In the genomic region with DNA sequence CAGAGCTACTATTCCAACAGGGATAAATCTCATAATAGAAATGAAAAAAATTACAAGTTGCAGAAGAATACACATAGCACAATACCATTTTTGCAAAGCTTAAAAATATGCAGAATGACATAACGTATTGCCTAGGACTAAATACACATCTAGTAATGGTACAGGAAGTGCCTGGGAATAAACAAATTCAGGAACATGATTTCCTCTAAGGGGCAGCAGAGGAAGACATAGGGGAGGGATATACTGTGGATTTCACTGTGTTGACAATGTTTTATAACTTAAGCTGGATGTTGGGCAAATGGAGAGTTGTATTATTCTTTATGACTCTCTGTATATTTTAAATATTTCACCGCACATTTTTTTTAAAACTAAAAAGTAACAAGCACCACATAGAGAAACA, we compare ENCODE assay signal across 24 cellular contexts. TPM values are rescaled to one million over a fixed set of nuclear protein-coding genes. Genes with fewer than 3 reads are reported as not detected.
A peak's percentile ranks its signal among the peaks of the same experiment; 100 is the strongest.
DNase-seq lines count a peak whose midpoint lies in the region; ATAC-seq, FAIRE-seq and TF ChIP-seq lines count a peak whose summit lies in the region.
"Had no signal": no experiment of that assay in that cellular context is flagged by ENCODE, and none has a peak within 500 bp of the region (broad histone marks: within the 10 kb centered on the region; RNA-seq: fewer than 3 reads in every experiment).

No MANE protein-coding gene starts in this region.

- intact Hi-C loops in A673 (cut with micrococcal nuclease; ENCODE audit: unreplicated experiment) (no loop called here), HepG2 (cut with micrococcal nuclease; ENCODE audit: unreplicated experiment) (no loop called here)

- no TSS peak for BruUV-seq in A673 (replicated peaks; lab: Mats Ljungman, UMichigan)
- no TSS peak for BruUV-seq in HepG2 (replicated peaks; lab: Mats Ljungman, UMichigan)

- no peaks in the 10 kb centered on the region for H4K20me1 ChIP-seq in HepG2 (ENCODE audit: insufficient read depth, low read length)

- H3K27ac ChIP-seq in A673 (ENCODE audit: low read depth, low read length, poor library complexity, severe bottlenecking) (no peak overlapping the region), HepG2 (ENCODE audit: extremely low read length, insufficient read depth, low read length) (no peak overlapping the region)
- H3K27ac ChIP-seq: right atrium auricular region, RWPE1, SK-N-MC, tibial artery had no signal

- H3K4me1 ChIP-seq in A673 (ENCODE audit: insufficient read depth, low read length, poor library complexity, severe bottlenecking) (no peaks in the 10 kb centered on the region), adipocyte (ENCODE audit: control insufficient read depth, insufficient read depth, low read length) (no peaks in the 10 kb centered on the region), HepG2 (ENCODE audit: insufficient read depth, low read length) (peaks cover under 1% of the 10 kb centered on the region; the same call in 1 of the 2 replicates)
- H3K4me1 ChIP-seq: right atrium auricular region had no signal

- no peaks in the 10 kb centered on the region for H3K9me3 ChIP-seq in A673 (ENCODE audit: low read depth, low read length, poor library complexity, severe bottlenecking)
- H3K9me3 ChIP-seq in adipocyte (ENCODE audit: control insufficient read depth, low read length), result peaks cover 18% of the 10 kb centered on the region
- no peaks in the 10 kb centered on the region for H3K9me3 ChIP-seq in HepG2 (ENCODE audit: low read length)
- H3K9me3 ChIP-seq: right atrium auricular region, tibial artery had no signal

- H3K36me3 ChIP-seq in A673 (ENCODE audit: insufficient read depth, low read length, poor library complexity, severe bottlenecking) (no peaks in the 10 kb centered on the region), adipocyte (ENCODE audit: control insufficient read depth, insufficient read depth, low read length, severe bottlenecking) (no peaks in the 10 kb centered on the region), HepG2 (replicated peaks in 1 of 2; ENCODE audit: control insufficient read depth in 1 of 2, insufficient read depth in 2 of 2, low read length in 2 of 2) (no peaks in the 10 kb centered on the region)
- H3K36me3 ChIP-seq: right atrium auricular region, tibial artery had no signal

- peak; percentile 21 for DNase-seq in A673 (ENCODE audit: low spot score)
- peak; percentile 20 for DNase-seq in HTR-8/SVneo (ENCODE audit: insufficient read length, low spot score)
- peak; percentile 22 for DNase-seq in adipocyte (ENCODE audit: low read depth)
- DNase-seq in HepG2 (ENCODE audit: low spot score), result no peak
- no peak for DNase-seq in HUDEP-2 (lab: John Stamatoyannopoulos, UW; ENCODE audit: unreplicated experiment in 76 of 76)
- DNase-seq: activated CD4-positive, alpha-beta T cell treated with anti-CD3 and anti-CD28 coated beads for 36 hours; activated effector memory CD4-positive, alpha-beta T cell treated with anti-CD3 and anti-CD28 coated beads, Interleukin-2, amount 50 U/mL, for 16 hours; activated naive CD8-positive, alpha-beta T cell treated with anti-CD3 and anti-CD28 coated beads, Interleukin-2, amount 10 ng/mL, durations not matched to agents 7 days and 5 days; activated T-cell treated with anti-CD3 and anti-CD28 coated beads, Interleukin-2, amount 50 U/mL, for 1 hour; Calu3; H9; islet precursor cell; NCI-H1092; NCI-H1930; NCI-H526 treated with DMSO at 0.1 percent for 48 hours; stimulated activated CD4-positive, alpha-beta T cell treated with anti-CD3 and anti-CD28 coated beads, Interleukin-2, amount 100 ng/mL, for 24 hours; T-helper 2 cell; tibial artery had no signal

- no peak for TF ChIP-seq RAD21 in HepG2 (CRISPR knock-in tag; IDR thresholded peaks at IDR 0.05)

- POLR2A ChIA-PET in A673 (lab: Charles Lee; ENCODE audit: low non-redundant PET) (no interaction called here), HepG2 (lab: Yijun Ruan, JAX) (no interaction called here)

- FAIRE-seq in HTR-8/SVneo (lab: Jason Lieb, UNC), result no peak
- FAIRE-seq in HepG2 (lab: Jason Lieb, UNC), result no peak

- TF ChIP-seq CTCF in A673 (conservative IDR thresholded peaks at IDR 0.05; ENCODE audit: low read depth, low read length), result 0 out of 2 replicates have a peak, but pooled peaks have one; percentile 9
- TF ChIP-seq CTCF in HepG2 (CRISPR knock-in tag; IDR thresholded peaks at IDR 0.05), result no peak

- H3K4me3 ChIP-seq in A673 (ENCODE audit: low read depth, low read length, poor library complexity, severe bottlenecking), result no peak overlapping the region
- H3K4me3 ChIP-seq in adipocyte (ENCODE audit: low read length), result no peak overlapping the region
- no peak overlapping the region for H3K4me3 ChIP-seq in HepG2 (replicated peaks in 1 of 3; ENCODE audit: insufficient read depth in 1 of 3, low read depth in 2 of 3, low read length in 3 of 3)
- H3K4me3 ChIP-seq: right atrium auricular region, SK-N-MC, tibial artery had no signal

- H3K79me2 ChIP-seq in HepG2 (ENCODE audit: insufficient read depth, low read length), result no peaks in the 10 kb centered on the region

- WGBS in HepG2 (ENCODE audit: low lambda C conversion rate), result 52% methylated on average over 2 of the region's 2 CpGs

- H3K27me3 ChIP-seq in A673 (replicated peaks; ENCODE audit: insufficient read depth, low read depth, low read length, poor library complexity) (no peaks in the 10 kb centered on the region), adipocyte (replicated peaks; ENCODE audit: control insufficient read depth, insufficient read depth, low read length) (no peaks in the 10 kb centered on the region), HepG2 (ENCODE audit: control insufficient read depth in 1 of 2, insufficient read depth in 2 of 2, low read length in 2 of 2) (0 out of 5 replicates have a peak, but pooled peaks cover 0 to under 1% of the 10 kb centered on the region in 2 experiments)
- H3K27me3 ChIP-seq: right atrium auricular region had no signal

- no peak overlapping the region for H3K9ac ChIP-seq in adipocyte (ENCODE audit: low read length)
- H3K9ac ChIP-seq in HepG2 (ENCODE audit: insufficient read depth, low read depth, low read length), result no peak overlapping the region

- H2AFZ ChIP-seq in HepG2 (ENCODE audit: low read length), result no peak overlapping the region

- H3K4me2 ChIP-seq in HepG2 (ENCODE audit: low read depth, low read length), result no peak overlapping the region

- no peak for TF ChIP-seq POLR2A in HepG2 (IDR thresholded peaks at IDR 0.05; ENCODE audit: insufficient read depth in 1 of 2, low read depth in 2 of 2, low read length in 2 of 2)

- CTCF ChIA-PET in A673 (lab: Charles Lee), result interaction anchor here (0.5 kb wide), 1 partner anchor 64 kb away, joined by 8 read pairs; no protein-coding TSS in a partner anchor
- CTCF ChIA-PET in HepG2 (lab: Yijun Ruan, JAX; ENCODE audit: low intra/inter-chr PET ratio, low total read pairs), result no interaction called here

- TF ChIP-seq EP300 in HepG2 (IDR thresholded peaks at IDR 0.05; ENCODE audit: low read depth in 2 of 2, low read length in 2 of 2) (no peak), HepG2 (CRISPR knock-in tag; IDR thresholded peaks at IDR 0.05; ENCODE audit: borderline replicate concordance) (no peak)

- in situ Hi-C loops in HepG2 (cut with HindIII; ENCODE audit: extremely low pct_ligation_motif_present, low pct_unique_long_range_greater_than_20kb), result no loop called here

- ATAC-seq in HepG2 (no peak), HG02763 (IDR thresholded peaks at IDR 0.05; ENCODE audit: unreplicated experiment) (no peak), HG02885 (IDR thresholded peaks at IDR 0.05; ENCODE audit: poor library complexity, unreplicated experiment) (no peak)
- ATAC-seq: activated CD4-positive, alpha-beta T cell treated with anti-CD3 and anti-CD28 coated beads for 36 hours had no signal

RNA-seq across cellular contexts. Expression of gene GLO1, which starts 5.5 kb away (rescaled TPM):
- total RNA-seq in A673 (2021) (183 and 188 TPM in 2 replicates), HepG2 (2016; rRNA removed; fragmentation: Illumina TruSeq; extraction: Trizol) (177 and 282 TPM in 2 replicates)
- total RNA-seq in HepG2 (2016; cell fraction: cytosol; rRNA removed; fragmentation: Illumina TruSeq; extraction: Trizol; ENCODE audit: low read depth), result 25.6 and 26.7 TPM in 2 replicates
- total RNA-seq in HepG2 (2016; cell fraction: insoluble cytoplasmic fraction; rRNA removed; fragmentation: Illumina TruSeq; extraction: Trizol), result 176 and 303 TPM in 2 replicates
- total RNA-seq in HepG2 (2016; cell fraction: membrane; rRNA removed; fragmentation: Illumina TruSeq; extraction: Trizol), result 87.3 and 99.8 TPM in 2 replicates
- total RNA-seq in HepG2 (2016; cell fraction: nucleus; rRNA removed; fragmentation: Illumina TruSeq; extraction: Trizol), result 82.3 and 88.7 TPM in 2 replicates
- 55.0 and 77.1 TPM in 2 replicates for polyA plus RNA-seq in HepG2 (2011; rRNA removed)
- 36.6 and 63.7 TPM in 2 replicates for polyA plus RNA-seq in HepG2 (2011; cell fraction: cytosol; rRNA removed)
- 8.3 and 11.4 TPM in 2 replicates for polyA plus RNA-seq in HepG2 (2011; cell fraction: nucleus; rRNA removed)
- 99.9 and 146 TPM in 2 replicates for polyA plus RNA-seq in HepG2 (2012)
- polyA plus RNA-seq in HepG2 (2016; cell fraction: cytosol; fragmentation: Illumina TruSeq; extraction: Trizol; ENCODE audit: low read depth), result 29.9 and 32.0 TPM in 2 replicates
- polyA plus RNA-seq in HepG2 (2016; cell fraction: insoluble cytoplasmic fraction; fragmentation: Illumina TruSeq; extraction: Trizol; ENCODE audit: low read depth), result 301 and 355 TPM in 2 replicates
- polyA plus RNA-seq in HepG2 (2016; cell fraction: membrane; fragmentation: Illumina TruSeq; extraction: Trizol; ENCODE audit: low read depth), result 81.5 and 87.4 TPM in 2 replicates
- 112 and 115 TPM in 2 replicates for polyA plus RNA-seq in HepG2 (2016; cell fraction: nucleus; fragmentation: Illumina TruSeq; extraction: Trizol; ENCODE audit: insufficient read depth, low read depth)
- polyA minus RNA-seq in HepG2 (2011; rRNA and poly(A)+ RNA removed; ENCODE audit: low replicate concordance), result 18.4 and 27.9 TPM in 2 replicates
- 37.8 and 41.0 TPM in 2 replicates for polyA minus RNA-seq in HepG2 (2011; cell fraction: cytosol; rRNA and poly(A)+ RNA removed)
- polyA minus RNA-seq in HepG2 (2011; cell fraction: nucleus; rRNA and poly(A)+ RNA removed), result 15.6 and 21.0 TPM in 2 replicates

RNA-seq across cellular contexts. Expression of gene DNAH8, which starts 6.6 kb away (rescaled TPM):
- total RNA-seq in A673 (2021) (not detected in 2 replicates), HepG2 (2016; rRNA removed; fragmentation: Illumina TruSeq; extraction: Trizol) (not detected in 2 replicates)
- not detected in 2 replicates for total RNA-seq in HepG2 (2016; cell fraction: cytosol; rRNA removed; fragmentation: Illumina TruSeq; extraction: Trizol; ENCODE audit: low read depth)
- not detected in 2 replicates for total RNA-seq in HepG2 (2016; cell fraction: insoluble cytoplasmic fraction; rRNA removed; fragmentation: Illumina TruSeq; extraction: Trizol)
- total RNA-seq in HepG2 (2016; cell fraction: membrane; rRNA removed; fragmentation: Illumina TruSeq; extraction: Trizol), result not detected in 2 replicates
- total RNA-seq in HepG2 (2016; cell fraction: nucleus; rRNA removed; fragmentation: Illumina TruSeq; extraction: Trizol), result not detected in 2 replicates
- polyA plus RNA-seq in HepG2 (2011; rRNA removed), result not detected in 2 replicates
- polyA plus RNA-seq in HepG2 (2011; cell fraction: cytosol; rRNA removed), result not detected in 2 replicates
- not detected in 2 replicates for polyA plus RNA-seq in HepG2 (2011; cell fraction: nucleus; rRNA removed)
- not detected in 2 replicates for polyA plus RNA-seq in HepG2 (2012)
- polyA plus RNA-seq in HepG2 (2016; cell fraction: cytosol; fragmentation: Illumina TruSeq; extraction: Trizol; ENCODE audit: low read depth), result not detected in 2 replicates
- polyA plus RNA-seq in HepG2 (2016; cell fraction: insoluble cytoplasmic fraction; fragmentation: Illumina TruSeq; extraction: Trizol; ENCODE audit: low read depth), result not detected in 2 replicates
- not detected in 2 replicates for polyA plus RNA-seq in HepG2 (2016; cell fraction: membrane; fragmentation: Illumina TruSeq; extraction: Trizol; ENCODE audit: low read depth)
- not detected in 2 replicates for polyA plus RNA-seq in HepG2 (2016; cell fraction: nucleus; fragmentation: Illumina TruSeq; extraction: Trizol; ENCODE audit: insufficient read depth, low read depth)
- not detected in 2 replicates for polyA minus RNA-seq in HepG2 (2011; rRNA and poly(A)+ RNA removed; ENCODE audit: low replicate concordance)
- not detected in 2 replicates for polyA minus RNA-seq in HepG2 (2011; cell fraction: cytosol; rRNA and poly(A)+ RNA removed)
- polyA minus RNA-seq in HepG2 (2011; cell fraction: nucleus; rRNA and poly(A)+ RNA removed), result not detected in 2 replicates
- total RNA-seq: H9, LHCN-M2 had no signal

Comparison
In these comparisons a context has a peak if more than half of its experiments do, and no peak if none do; other contexts are left out.
1. DNase-seq: peak in A673 (single experiment), HTR-8/SVneo (single experiment) and adipocyte (single experiment); none in HepG2 (single experiment) and HUDEP-2 (0 of 76).